ENCODE assay signal across 8 cellular contexts in genomic region chr12:11651377-11651776, GRCh38. TPM values are rescaled to one million over a fixed set of nuclear protein-coding genes. Genes with fewer than 3 reads are reported as not detected.
DNase-seq lines count a peak whose midpoint lies in the region; ATAC-seq and TF ChIP-seq lines count a peak whose summit lies in the region.

No MANE protein-coding gene starts in this region.

- POLR2A ChIA-PET in AG04449 (lab: Yijun Ruan, JAX): no interaction called here

- H3K9me3 ChIP-seq in KOPT-K1 (ENCODE audit: insufficient read depth, low read length, poor library complexity, severe bottlenecking): no peaks in the 10 kb centered on the region

- H3K4me1 Mint-ChIP-seq in chondrocyte (ENCODE audit: low read depth): peaks cover 36% of the 10 kb centered on the region
- peaks cover 50 to 62% (median 56%) of the 10 kb centered on the region in 3 donors for H3K4me1 Mint-ChIP-seq in naive B cell

- ATAC-seq in naive B cell (ENCODE audit: low read depth in 2 of 2): no peak
- no peak for ATAC-seq in HG03571 (IDR thresholded peaks at IDR 0.05; ENCODE audit: unreplicated experiment)

- peak overlapping the region; percentile 91 for H3K4me3 ChIP-seq in AG04449 (ENCODE audit: low read depth, low read length)

- H3K9me3 Mint-ChIP-seq in chondrocyte (ENCODE audit: low read depth) (no peaks in the 10 kb centered on the region), naive B cell (no peaks in the 10 kb centered on the region)

- peak overlapping the region; percentile 96 for H3K27ac ChIP-seq in KOPT-K1 (ENCODE audit: low read depth, low read length, poor library complexity, severe bottlenecking)

- H3K4me3 Mint-ChIP-seq in chondrocyte (ENCODE audit: unreplicated experiment) (peak overlapping the region; percentile 94), naive B cell (peak overlapping the region; percentile 89 to 99 (median 97))

- peaks cover 3% of the 10 kb centered on the region; the same call in 1 of the 2 replicates for H3K36me3 ChIP-seq in KOPT-K1 (ENCODE audit: insufficient read depth, low read length)

- no peaks in the 10 kb centered on the region for H3K27me3 Mint-ChIP-seq in chondrocyte (ENCODE audit: low read depth)
- no peaks in the 10 kb centered on the region for H3K27me3 Mint-ChIP-seq in naive B cell

- H3K27ac Mint-ChIP-seq in chondrocyte (ENCODE audit: unreplicated experiment) (peak overlapping the region; percentile 98), naive B cell (peak overlapping the region; percentile 89 to 99 (median 98))

- no peak for TF ChIP-seq CTCF in AG04449 (IDR thresholded peaks at IDR 0.05; ENCODE audit: insufficient read depth, low read length, missing control alignments)
- TF ChIP-seq CTCF in chondrocyte (IDR thresholded peaks at IDR 0.05): no peak

- H3K36me3 Mint-ChIP-seq in chondrocyte (ENCODE audit: low read depth) (no peaks in the 10 kb centered on the region), naive B cell (peaks cover 0 to 11% of the 10 kb centered on the region in 2 donors)

- CTCF ChIA-PET in AG04449 (lab: Yijun Ruan, JAX): no interaction called here

- DNase-seq in AG04449 (ENCODE audit: low read depth, low spot score) (no peak), chondrocyte (ENCODE audit: low spot score) (no peak), naive B cell (no peak), NCI-H524 treated with DMSO at 0.1 percent for 48 hours (lab: John Stamatoyannopoulos, UW) (no peak), anterior cingulate cortex (lab: John Stamatoyannopoulos, UW) (no peak), epidermal melanocyte (ENCODE audit: insufficient read length, low spot score) (no peak)

RNA-seq across cellular contexts. Expression of gene ETV6, which starts 1.9 kb away (rescaled TPM):
- total RNA-seq in chondrocyte: 30.4 to 37.8 TPM (median 33.4 TPM) in 3 replicates
- 1 to 10 TPM; 3.7 to 9.6 (median 6.6) TPM for polyA plus RNA-seq in naive B cell (ENCODE audit: low read depth in 6 of 6)
